In genomic region chr5:35845508-35845907, GRCh38 we compare ENCODE assay signal across 1 cellular context.
TF ChIP-seq lines count a peak whose summit lies in the region.

No MANE protein-coding gene starts in this region.

TF ChIP-seq in GM12878, 131 proteins besides CTCF, POLR2A, EP300 and RAD21:
- peak; percentile 75; the same call in 1 of the 2 replicates for TF ChIP-seq CBX5 (IDR thresholded peaks at IDR 0.05; ENCODE audit: low read depth)
